In the genomic region with DNA sequence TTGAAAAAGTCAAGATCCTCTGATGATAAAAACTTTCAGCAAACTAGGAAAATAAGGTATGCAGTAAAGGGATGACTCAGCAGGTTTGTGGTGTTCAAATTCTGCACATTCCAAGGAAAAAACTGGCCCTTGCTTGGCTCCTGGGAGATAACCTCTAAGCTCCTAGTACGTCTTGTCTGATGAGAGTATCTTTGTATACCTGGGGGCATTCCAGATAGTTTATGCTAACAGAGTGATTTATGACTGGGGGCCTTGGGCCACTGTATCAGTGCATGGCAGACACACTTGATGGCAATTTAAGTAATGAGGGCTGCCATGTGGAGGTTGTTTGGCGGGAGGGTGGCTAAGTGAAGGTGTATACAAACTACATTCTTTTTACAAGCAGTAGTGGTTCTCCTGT, we compare ENCODE assay signal across 14 cellular contexts. TPM values are rescaled to one million over a fixed set of nuclear protein-coding genes. Genes with fewer than 3 reads are reported as not detected.
DNase-seq lines count a peak whose midpoint lies in the region; ATAC-seq, FAIRE-seq and TF ChIP-seq lines count a peak whose summit lies in the region.
"Had no signal": no experiment of that assay in that cellular context is flagged by ENCODE, and none has a peak within 500 bp of the region (broad histone marks: within the 10 kb centered on the region; RNA-seq: fewer than 3 reads in every experiment).

No MANE protein-coding gene starts in this region.

- H3K9ac ChIP-seq in SK-N-MC (ENCODE audit: insufficient read length) = no peak overlapping the region

- no peak for FAIRE-seq in frontal cortex (lab: Jason Lieb, UNC)

- 0 out of 2 replicates have a peak overlapping the region, but pooled peaks have one; percentile 32 for H3K27ac ChIP-seq in SK-N-MC
- H3K27ac ChIP-seq: thyroid gland had no signal

- H3K36me3 ChIP-seq in SK-N-MC (ENCODE audit: insufficient read depth, low read length) = 0 out of 2 replicates have a peak, but pooled peaks cover 3% of the 10 kb centered on the region

- no peaks in the 10 kb centered on the region for H3K9me3 ChIP-seq in SK-N-MC (ENCODE audit: low read depth, low read length)
- H3K9me3 ChIP-seq: thyroid gland had no signal

- DNase-seq in H4 (ENCODE audit: low spot score) = peak; percentile 40
- DNase-seq in SK-N-MC (ENCODE audit: low read depth, low spot score) = no peak
- DNase-seq in fibroblast of peridontal ligament (ENCODE audit: extremely low read depth) = peak; percentile 62
- peak; percentile 25 for DNase-seq in retinal pigment epithelial cell (ENCODE audit: low read depth)
- no peak for DNase-seq in hepatic stellate cell (ENCODE audit: low spot score)
- no peak for DNase-seq in frontal cortex (ENCODE audit: low spot score in 2 of 2)
- DNase-seq: activated naive CD8-positive, alpha-beta T cell treated with anti-CD3 and anti-CD28 coated beads, Interleukin-2, amount 10 ng/mL, durations not matched to agents 7 days and 5 days; left ventricle myocardium superior; NCI-H1436; NCI-H526 treated with DMSO at 0.1 percent for 48 hours; SIG-M5; thyroid gland had no signal

- ATAC-seq in GM18861 (IDR thresholded peaks at IDR 0.05; ENCODE audit: unreplicated experiment) = no peak
- no peak for ATAC-seq in HG03378 (IDR thresholded peaks at IDR 0.05; ENCODE audit: unreplicated experiment)
- ATAC-seq: left ventricle myocardium superior had no signal

- no peak overlapping the region for H3K4me3 ChIP-seq in SK-N-MC
- no peak overlapping the region for H3K4me3 ChIP-seq in retinal pigment epithelial cell (ENCODE audit: low read length)
- H3K4me3 ChIP-seq: thyroid gland had no signal

- no peak for TF ChIP-seq CTCF in retinal pigment epithelial cell (conservative IDR thresholded peaks at IDR 0.05; ENCODE audit: low read depth, low read length)

RNA-seq across cellular contexts. Expression of a gene that starts 56.9 kb away (rescaled TPM):
- 7.5 and 8.9 TPM in 2 replicates for total RNA-seq in H4 (2014; rRNA removed; shearing (Covaris generic))
- 302 TPM for total RNA-seq in frontal cortex

Comparison
In these comparisons a context has a peak if more than half of its experiments do, and no peak if none do; other contexts are left out.
1. DNase-seq: peak in H4 (single experiment), fibroblast of peridontal ligament (single experiment) and retinal pigment epithelial cell (single experiment); none in SK-N-MC (single experiment), hepatic stellate cell (single experiment) and frontal cortex (0 of 2).
2. RNA of a gene that starts 56.9 kb away (total RNA-seq): 302 TPM in frontal cortex (single experiment); 7.5 to 8.9 TPM in H4; every median in the first group is over 10 times any median in the second.